In genomic region chr9:132235125-132235524, GRCh38 we compare ENCODE assay signal across 26 cellular contexts.
"Had no signal": no experiment of that assay in that cellular context is flagged by ENCODE, and none has a peak within 500 bp of the region (broad histone marks: within the 10 kb centered on the region; RNA-seq: fewer than 3 reads in every experiment).

No MANE protein-coding gene starts in this region.

- DNase-seq: dermis blood vessel endothelial cell; dorsolateral prefrontal cortex; effector CD4-positive, alpha-beta T cell; effector memory CD4-positive, alpha-beta T cell; erythroblast; esophagus squamous epithelium; foreskin melanocyte; gastrocnemius medialis; glutamatergic neuron; head of caudate nucleus; heart right ventricle; hippocampal formation; left cardiac atrium; left ventricle myocardium superior; lower lobe of right lung; mesenchymal stem cell; mucosa of descending colon had no signal

- H3K4me3 ChIP-seq: coronary artery, esophagus squamous epithelium, gastrocnemius medialis, heart right ventricle, left lung, lower lobe of right lung, mucosa of descending colon had no signal

- H3K27ac Mint-ChIP-seq: mesothelial cell of epicardium had no signal

- H3K36me3 Mint-ChIP-seq: mesothelial cell of epicardium had no signal

- H3K9me3 ChIP-seq: esophagus squamous epithelium, gastrocnemius medialis, heart right ventricle, left lung, lower lobe of right lung, mucosa of descending colon had no signal

- FAIRE-seq: colon, endometrium, islet of Langerhans, keratinocyte had no signal

- H3K27me3 ChIP-seq: dorsolateral prefrontal cortex had no signal

- H3K36me3 ChIP-seq: esophagus squamous epithelium, gastrocnemius medialis, heart right ventricle, left lung, lower lobe of right lung had no signal

- H3K4me3 Mint-ChIP-seq: mesothelial cell of epicardium had no signal

- H3K9me3 Mint-ChIP-seq: mesothelial cell of epicardium had no signal

- ATAC-seq: esophagus mucosa, gastrocnemius medialis, heart right ventricle, left cardiac atrium, left lung, left ventricle myocardium superior, lower lobe of right lung, mucosa of descending colon had no signal

- H3K27ac ChIP-seq: coronary artery, epithelial cell of prostate, esophagus squamous epithelium, gastrocnemius medialis, heart right ventricle, left lung, lower lobe of right lung had no signal
